In genomic region chr18:44839239-44839666, GRCh38 we compare ENCODE assay signal across 1 cellular context.
A peak's percentile ranks its signal among the peaks of the same experiment; 100 is the strongest.
TF ChIP-seq lines count a peak whose summit lies in the region.

No MANE protein-coding gene starts in this region.

TF ChIP-seq in K562, 482 proteins besides CTCF, POLR2A, EP300 and RAD21 (continued from another document and continues in another):
- TF ChIP-seq ZNF318 (IDR thresholded peaks at IDR 0.05; ENCODE audit: borderline replicate concordance in 1 of 2, low read depth in 1 of 2): no peak
- TF ChIP-seq NKRF (IDR thresholded peaks at IDR 0.05; ENCODE audit: borderline replicate concordance): no peak
- TF ChIP-seq IFI16 (CRISPR knock-in tag; IDR thresholded peaks at IDR 0.05): no peak
- TF ChIP-seq IRF1 (CRISPR knock-in tag; IDR thresholded peaks at IDR 0.05; ENCODE audit: borderline replicate concordance): no peak
- TF ChIP-seq SMC3 (conservative IDR thresholded peaks at IDR 0.05; ENCODE audit: insufficient read depth, low read depth, low read length): no peak
- TF ChIP-seq NFYB (IDR thresholded peaks at IDR 0.05; ENCODE audit: extremely low read depth, insufficient read length): no peak
- TF ChIP-seq ZNF707 (CRISPR knock-in tag; conservative IDR thresholded peaks at IDR 0.05): no peak
- no peak for TF ChIP-seq SLC30A9 (CRISPR knock-in tag; IDR thresholded peaks at IDR 0.05)
- TF ChIP-seq GABPA (tag; conservative IDR thresholded peaks at IDR 0.05; ENCODE audit: low read depth): peak; percentile 65
- TF ChIP-seq MECOM (CRISPR knock-in tag; IDR thresholded peaks at IDR 0.05): no peak
- TF ChIP-seq TCF3 (CRISPR knock-in tag; IDR thresholded peaks at IDR 0.05): no peak
- no peak for TF ChIP-seq SMARCE1 (IDR thresholded peaks at IDR 0.05)
- TF ChIP-seq MAFF (IDR thresholded peaks at IDR 0.05; ENCODE audit: low read length): peak; percentile 59
- no peak for TF ChIP-seq ZFPM2 (CRISPR knock-in tag; IDR thresholded peaks at IDR 0.05)
- no peak for TF ChIP-seq FOXJ2 (tag; IDR thresholded peaks at IDR 0.05)
- TF ChIP-seq GMEB1 (CRISPR knock-in tag; IDR thresholded peaks at IDR 0.05): no peak
- no peak for TF ChIP-seq ZNF699 (CRISPR knock-in tag; IDR thresholded peaks at IDR 0.05; ENCODE audit: insufficient replicate concordance)
- TF ChIP-seq MAFG (tag; conservative IDR thresholded peaks at IDR 0.05): peak; percentile 81
- TF ChIP-seq NR3C1 (CRISPR knock-in tag; IDR thresholded peaks at IDR 0.05): no peak
- no peak for TF ChIP-seq CHAMP1 (IDR thresholded peaks at IDR 0.05)
- peak; percentile 28; the same call in 1 of the 2 replicates for TF ChIP-seq JUN (IDR thresholded peaks at IDR 0.05; ENCODE audit: borderline replicate concordance, low read depth, low read length)
- no peak for TF ChIP-seq JUN (CRISPR knock-in tag; IDR thresholded peaks at IDR 0.05; ENCODE audit: borderline replicate concordance)
- 0 out of 2 replicates have a peak, but pooled peaks have one; percentile 54 for TF ChIP-seq TRIM28 (IDR thresholded peaks at IDR 0.05)
- no peak for TF ChIP-seq ELK3 (CRISPR knock-in tag; IDR thresholded peaks at IDR 0.05)
- TF ChIP-seq SRSF3 (IDR thresholded peaks at IDR 0.05; ENCODE audit: insufficient read depth, low read length): no peak
- no peak for TF ChIP-seq SMAD3 (CRISPR knock-in tag; conservative IDR thresholded peaks at IDR 0.05)
- peak; percentile 64 for TF ChIP-seq MAFK (IDR thresholded peaks at IDR 0.05; ENCODE audit: low read length)
- TF ChIP-seq JUND (IDR thresholded peaks at IDR 0.05; ENCODE audit: borderline replicate concordance, low read depth, low read length): peak; percentile 77
- peak; percentile 72; the same call in 1 of the 3 replicates for TF ChIP-seq JUND (tag; IDR thresholded peaks at IDR 0.05; ENCODE audit: borderline replicate concordance, low read depth, low read length)
- TF ChIP-seq SPI1 (IDR thresholded peaks at IDR 0.05; ENCODE audit: borderline replicate concordance, low read depth, low read length): peak; percentile 48; the same call in 1 of the 2 replicates
- no peak for TF ChIP-seq FOXM1 (IDR thresholded peaks at IDR 0.05; ENCODE audit: low read depth)
- no peak for TF ChIP-seq FOXM1 (CRISPR knock-in tag; IDR thresholded peaks at IDR 0.05; ENCODE audit: low read depth)
- TF ChIP-seq LCOR (CRISPR knock-in tag; IDR thresholded peaks at IDR 0.05): no peak
- TF ChIP-seq CREM (IDR thresholded peaks at IDR 0.05; ENCODE audit: low read depth): peak; percentile 60
- TF ChIP-seq ZEB2 (IDR thresholded peaks at IDR 0.05): no peak
- 0 out of 2 replicates have a peak, but pooled peaks have one; percentile 41 for TF ChIP-seq EHMT2 (IDR thresholded peaks at IDR 0.05)
- no peak for TF ChIP-seq FOXK1 (CRISPR knock-in tag; IDR thresholded peaks at IDR 0.05; ENCODE audit: borderline replicate concordance)
- peak; percentile 97 for TF ChIP-seq ZNF184 (CRISPR knock-in tag; IDR thresholded peaks at IDR 0.05)
- 0 out of 2 replicates have a peak, but pooled peaks have one; percentile 37 for TF ChIP-seq ARID1B (IDR thresholded peaks at IDR 0.05)
- TF ChIP-seq CBX5 (IDR thresholded peaks at IDR 0.05; ENCODE audit: borderline replicate concordance, low read depth): 0 out of 2 replicates have a peak, but pooled peaks have one; percentile 37
- no peak for TF ChIP-seq ZNF197 (CRISPR knock-in tag; IDR thresholded peaks at IDR 0.05; ENCODE audit: low read depth)
- no peak for TF ChIP-seq ZNF77 (CRISPR knock-in tag; IDR thresholded peaks at IDR 0.05)
- no peak for TF ChIP-seq BRCA1 (IDR thresholded peaks at IDR 0.05)
- TF ChIP-seq BRCA1 (CRISPR knock-in tag; IDR thresholded peaks at IDR 0.05): no peak
- no peak for TF ChIP-seq NCOA6 (IDR thresholded peaks at IDR 0.05)
- no peak for TF ChIP-seq PREB (CRISPR knock-in tag; IDR thresholded peaks at IDR 0.05)
- peak; percentile 9 for TF ChIP-seq ZFP36 (IDR thresholded peaks at IDR 0.05; ENCODE audit: low read depth, low read length, partially characterized antibody)
- peak; percentile 81 for TF ChIP-seq ETV1 (tag; conservative IDR thresholded peaks at IDR 0.05; ENCODE audit: low read depth)
